9 cellular contexts compared by ENCODE assay signal in genomic region chr21:15058718-15059316, GRCh38. TPM values are rescaled to one million over a fixed set of nuclear protein-coding genes. Genes with fewer than 3 reads are reported as not detected.
DNase-seq lines count a peak whose midpoint lies in the region; ATAC-seq, FAIRE-seq and TF ChIP-seq lines count a peak whose summit lies in the region.
"Had no signal": no experiment of that assay in that cellular context is flagged by ENCODE, and none has a peak within 500 bp of the region (broad histone marks: within the 10 kb centered on the region; RNA-seq: fewer than 3 reads in every experiment).

No MANE protein-coding gene starts in this region.

- intact Hi-C loops in OCI-LY7 (cut with micrococcal nuclease; ENCODE audit: unreplicated experiment): no loop called here

- DNase-seq in AG10803 (ENCODE audit: low read depth) (peak; percentile 50), H54 (ENCODE audit: insufficient read length, low spot score) (peak; percentile 50), OCI-LY7 (ENCODE audit: low spot score) (no peak), GDM1 (lab: John Stamatoyannopoulos, UW) (no peak), GF-D8 (lab: John Stamatoyannopoulos, UW) (no peak), NCI-H2107 treated with DMSO at 0.1 percent for 48 hours (lab: John Stamatoyannopoulos, UW; ENCODE audit: unreplicated experiment) (no peak)
- DNase-seq: occipital lobe had no signal

- H3K4me1 ChIP-seq in liver (ENCODE audit: control insufficient read depth in 4 of 4, insufficient read depth in 4 of 4, low read length in 3 of 4): peaks cover 9 to 67% (median 28%) of the 10 kb centered on the region in 4 donors
- H3K4me1 ChIP-seq in OCI-LY7 (ENCODE audit: insufficient read depth, low read length, poor library complexity, severe bottlenecking): no peaks in the 10 kb centered on the region

- no peaks in the 10 kb centered on the region for H4K20me1 ChIP-seq in OCI-LY7 (ENCODE audit: insufficient read depth, low read length)

- peak overlapping the region; percentile 1 for H3K27ac Mint-ChIP-seq in activated T-helper 17 cell treated with anti-CD3 and anti-CD28 coated beads, Interleukin-2, amount 50 U/mL, for 72 hours

- H3K36me3 ChIP-seq in liver (ENCODE audit: control insufficient read depth in 4 of 4, insufficient read depth in 3 of 4, low read depth in 1 of 4, low read length in 3 of 4): no peaks in the 10 kb centered on the region
- H3K36me3 ChIP-seq in OCI-LY7 (ENCODE audit: insufficient read depth, low read length): no peaks in the 10 kb centered on the region

- H3K79me2 ChIP-seq in OCI-LY7 (ENCODE audit: insufficient read depth, low read depth, low read length): no peaks in the 10 kb centered on the region

- TF ChIP-seq POLR2A in H54 (IDR thresholded peaks at IDR 0.05; ENCODE audit: low read depth, low read length): no peak

- TF ChIP-seq RAD21 in liver (IDR thresholded peaks at IDR 0.05): no peak

- H3K9me2 ChIP-seq in OCI-LY7 (ENCODE audit: insufficient read depth, low read length): no peaks in the 10 kb centered on the region

- peaks cover 8% of the 10 kb centered on the region for H3K36me3 Mint-ChIP-seq in activated T-helper 17 cell treated with anti-CD3 and anti-CD28 coated beads, Interleukin-2, amount 50 U/mL, for 72 hours (ENCODE audit: low read depth)

- H3K4me3 ChIP-seq in AG10803 (ENCODE audit: low read length) (peak overlapping the region; percentile 40), liver (ENCODE audit: low read depth in 1 of 3, low read length in 3 of 3) (no peak overlapping the region), OCI-LY7 (ENCODE audit: low read depth, low read length, poor library complexity, severe bottlenecking) (no peak overlapping the region)

- no peak overlapping the region for H3K9ac ChIP-seq in liver (ENCODE audit: low read depth in 1 of 2, low read length in 2 of 2)

- peak; percentile 27 for ATAC-seq in activated T-helper 17 cell treated with anti-CD3 and anti-CD28 coated beads, Interleukin-2, amount 50 U/mL, for 72 hours (replicated peaks)

- no TSS peak for BruUV-seq in OCI-LY7 (replicated peaks; lab: Mats Ljungman, UMichigan)

- TF ChIP-seq CTCF in AG10803 (conservative IDR thresholded peaks at IDR 0.05; ENCODE audit: low read length) (no peak), liver (IDR thresholded peaks at IDR 0.05; ENCODE audit: low read depth, low read length, missing input control) (no peak), OCI-LY7 (conservative IDR thresholded peaks at IDR 0.05; ENCODE audit: low read length) (no peak)

- no peaks in the 10 kb centered on the region for H3K9me3 Mint-ChIP-seq in activated T-helper 17 cell treated with anti-CD3 and anti-CD28 coated beads, Interleukin-2, amount 50 U/mL, for 72 hours

- 23% methylated on average over 2 of the region's 2 CpGs for WGBS in liver

- peak; percentile 95 for FAIRE-seq in H54 (lab: Jason Lieb, UNC)

- no peaks in the 10 kb centered on the region for H3K9me3 ChIP-seq in liver (ENCODE audit: control insufficient read depth in 4 of 4, low read length in 3 of 4)
- no peaks in the 10 kb centered on the region for H3K9me3 ChIP-seq in OCI-LY7 (ENCODE audit: low read length)

- H3K4me2 ChIP-seq in OCI-LY7 (ENCODE audit: low read length): no peak overlapping the region

- H3K4me1 Mint-ChIP-seq in activated T-helper 17 cell treated with anti-CD3 and anti-CD28 coated beads, Interleukin-2, amount 50 U/mL, for 72 hours: peaks cover 41% of the 10 kb centered on the region

- H3K27ac ChIP-seq in liver (ENCODE audit: low read depth in 1 of 2, low read length in 2 of 2) (peak overlapping the region; percentile 30 to 55), OCI-LY7 (ENCODE audit: low read depth, low read length, poor library complexity, severe bottlenecking) (no peak overlapping the region)

- H3K27me3 Mint-ChIP-seq in activated T-helper 17 cell treated with anti-CD3 and anti-CD28 coated beads, Interleukin-2, amount 50 U/mL, for 72 hours: no peaks in the 10 kb centered on the region

- POLR2A ChIA-PET in OCI-LY7 (lab: Charles Lee): interaction anchor here (0.9 to 1.0 kb wide), 2 partner anchors 14 to 28 kb away, joined by 3 to 5 read pairs; no protein-coding TSS in a partner anchor

- H3K27me3 ChIP-seq in liver (ENCODE audit: control insufficient read depth in 4 of 4, insufficient read depth in 4 of 4, low read length in 3 of 4): no peaks in the 10 kb centered on the region

- CTCF ChIA-PET in OCI-LY7 (lab: Charles Lee; ENCODE audit: unreplicated experiment): no interaction called here

- H3K4me3 Mint-ChIP-seq in activated T-helper 17 cell treated with anti-CD3 and anti-CD28 coated beads, Interleukin-2, amount 50 U/mL, for 72 hours: peak overlapping the region; percentile 60

- H2AFZ ChIP-seq in OCI-LY7 (ENCODE audit: low read length): no peak overlapping the region

TF ChIP-seq in liver, 16 proteins besides CTCF, POLR2A, EP300 and RAD21:
- TF ChIP-seq YY1 (IDR thresholded peaks at IDR 0.05) (no peak), GABPA (IDR thresholded peaks at IDR 0.05 in 1 of 2, conservative IDR thresholded peaks at IDR 0.05 in 1 of 2) (no peak), HNF4G (IDR thresholded peaks at IDR 0.05) (no peak), RXRA (IDR thresholded peaks at IDR 0.05) (no peak), TAF1 (conservative IDR thresholded peaks at IDR 0.05) (no peak), FOXA2 (IDR thresholded peaks at IDR 0.05) (no peak), MAX (IDR thresholded peaks at IDR 0.05) (no peak), ZBTB33 (IDR thresholded peaks at IDR 0.05) (no peak), NR2F2 (IDR thresholded peaks at IDR 0.05) (no peak), JUND (IDR thresholded peaks at IDR 0.05) (no peak)

RNA-seq across cellular contexts. Expression of gene NRIP1, which starts 6.0 kb away (rescaled TPM):
- total RNA-seq in activated T-helper 17 cell treated with anti-CD3 and anti-CD28 coated beads, Interleukin-2, amount 50 U/mL, for 72 hours: 1 to 10 TPM; 6.9 to 7.6 TPM
- 10 to 100 TPM; 20.5 to 28.4 TPM for total RNA-seq in liver
- 1 to 10 TPM; 3.8 to 4.7 TPM for polyA plus RNA-seq in liver
- not detected in 2 replicates for total RNA-seq in OCI-LY7 (2014; rRNA removed; shearing (Covaris generic))
- total RNA-seq in OCI-LY7 (2022): not detected in 2 replicates

Comparison
In these comparisons a context has a peak if more than half of its experiments do, and no peak if none do; other contexts are left out.
1. DNase-seq: peak in AG10803 (single experiment) and H54 (single experiment); none in OCI-LY7 (single experiment), GDM1 (single experiment), GF-D8 (single experiment) and NCI-H2107 treated with DMSO at 0.1 percent for 48 hours (single experiment).
2. RNA of gene NRIP1, which starts 6.0 kb away (total RNA-seq): 20.5 to 28.4 TPM in liver and 6.9 to 7.6 TPM in activated T-helper 17 cell treated with anti-CD3 and anti-CD28 coated beads, Interleukin-2, amount 50 U/mL, for 72 hours; not detected in OCI-LY7; every median in the first group is over 4 times any median in the second.